ENCODE assay signal across 8 cellular contexts in genomic region chr16:4477966-4478365, GRCh38. TPM values are rescaled to one million over a fixed set of nuclear protein-coding genes. Genes with fewer than 3 reads are reported as not detected.
DNase-seq lines count a peak whose midpoint lies in the region; ATAC-seq and TF ChIP-seq lines count a peak whose summit lies in the region.

No MANE protein-coding gene starts in this region.

- peak; percentile 24 for DNase-seq in DMS53 treated with DMSO at 0.1 percent for 48 hours (lab: John Stamatoyannopoulos, UW; ENCODE audit: unreplicated experiment)
- peak; percentile 77 for DNase-seq in astrocyte of the hippocampus (ENCODE audit: low read depth, low spot score)
- no peak for DNase-seq in naive thymus-derived CD8-positive, alpha-beta T cell
- DNase-seq in sigmoid colon, result no peak

- no peak overlapping the region for H3K27ac ChIP-seq in sigmoid colon

- no peak for TF ChIP-seq POLR2A in sigmoid colon (IDR thresholded peaks at IDR 0.05)

- H3K9me3 Mint-ChIP-seq in naive thymus-derived CD8-positive, alpha-beta T cell, result peaks cover 0 to 2% (median 0%) of the 10 kb centered on the region in 9 donors

- no peaks in the 10 kb centered on the region for H3F3A ChIP-seq in Loucy (ENCODE audit: low read depth)

- peaks cover 28 to 71% (median 63%) of the 10 kb centered on the region in 4 donors for H3K4me1 Mint-ChIP-seq in naive thymus-derived CD8-positive, alpha-beta T cell

- WGBS in sigmoid colon, 2 donors, result 72 to 76% methylated on average over 2 of the region's 2 CpGs

- TF ChIP-seq CTCF in Loucy (conservative IDR thresholded peaks at IDR 0.05; ENCODE audit: low read length) (peak; percentile 30), sigmoid colon (IDR thresholded peaks at IDR 0.05) (peak in 1 of 4 experiments; percentile 8)

- H3K4me3 ChIP-seq in Loucy (ENCODE audit: low read length, poor library complexity, severe bottlenecking), result peak overlapping the region; percentile 81
- no peak overlapping the region for H3K4me3 ChIP-seq in sigmoid colon

- no peak overlapping the region for H2AFZ ChIP-seq in Loucy (ENCODE audit: low read length)

- H3K4me1 ChIP-seq in Loucy (ENCODE audit: insufficient read depth, low read length, poor library complexity, severe bottlenecking) (peaks cover 5% of the 10 kb centered on the region), sigmoid colon (peaks cover 0 to 48% (median 16%) of the 10 kb centered on the region in 4 donors)

- H3K9me3 ChIP-seq in Loucy (ENCODE audit: insufficient read depth, low read depth, low read length) (no peaks in the 10 kb centered on the region), sigmoid colon (no peaks in the 10 kb centered on the region)

- intact Hi-C loops in sigmoid colon (cut with DNase I), result no loop called here

- peaks cover 45% of the 10 kb centered on the region for H3K79me2 ChIP-seq in Loucy (ENCODE audit: insufficient read depth, low read length)

- no peak for TF ChIP-seq EP300 in sigmoid colon (IDR thresholded peaks at IDR 0.05)

- H3K36me3 Mint-ChIP-seq in naive thymus-derived CD8-positive, alpha-beta T cell, result peaks cover 0 to 25% (median 3%) of the 10 kb centered on the region in 3 donors

- H3K36me3 ChIP-seq in Loucy (ENCODE audit: insufficient read depth, low read length) (no peaks in the 10 kb centered on the region), sigmoid colon (no peaks in the 10 kb centered on the region)

- no peak for ATAC-seq in naive thymus-derived CD8-positive, alpha-beta T cell
- ATAC-seq in HG02759 (IDR thresholded peaks at IDR 0.05; ENCODE audit: unreplicated experiment), result no peak
- ATAC-seq in HG03378 (IDR thresholded peaks at IDR 0.05; ENCODE audit: unreplicated experiment), result no peak
- ATAC-seq in GM18517 (IDR thresholded peaks at IDR 0.05; ENCODE audit: unreplicated experiment), result no peak

- peak overlapping the region; percentile 85 to 97 (median 91) for H3K4me3 Mint-ChIP-seq in naive thymus-derived CD8-positive, alpha-beta T cell

- no peaks in the 10 kb centered on the region for H3K9me2 ChIP-seq in Loucy (replicated peaks; ENCODE audit: low read depth, low read length)

- no peak overlapping the region for H3K9ac ChIP-seq in Loucy (ENCODE audit: low read depth, low read length, poor library complexity, severe bottlenecking)

- no peaks in the 10 kb centered on the region for H3K27me3 ChIP-seq in Loucy (ENCODE audit: insufficient read depth, low read length, poor library complexity, severe bottlenecking)
- H3K27me3 ChIP-seq in sigmoid colon, result no peaks in the 10 kb centered on the region

- H3K27me3 Mint-ChIP-seq in naive thymus-derived CD8-positive, alpha-beta T cell, result no peaks in the 10 kb centered on the region

- H3K4me2 ChIP-seq in Loucy (ENCODE audit: low read depth, low read length, poor library complexity, severe bottlenecking), result peak overlapping the region; percentile 74

- H4K20me1 ChIP-seq in Loucy (ENCODE audit: insufficient read depth, low read length, poor library complexity, severe bottlenecking), result no peaks in the 10 kb centered on the region

- POLR2A ChIA-PET in naive thymus-derived CD8-positive, alpha-beta T cell (lab: Charles Lee), result interaction anchor here (0.7 to 10.5 kb wide), 8 partner anchors 10 to 146 kb away, joined by 3 to 324 read pairs (median 5); partner anchors contain the start of gene CDIP1

- peak overlapping the region; percentile 89 to 96 (median 94) for H3K27ac Mint-ChIP-seq in naive thymus-derived CD8-positive, alpha-beta T cell

RNA-seq across cellular contexts. Expression of gene HMOX2, which starts 1.8 kb away (rescaled TPM):
- total RNA-seq in naive thymus-derived CD8-positive, alpha-beta T cell, result 10 to 100 TPM; 64.3 to 71.9 TPM
- 100 to 1,000 TPM; 123 to 210 (median 145) TPM for polyA plus RNA-seq in naive thymus-derived CD8-positive, alpha-beta T cell
- total RNA-seq in sigmoid colon, result 10 to 100 TPM; 29.9 to 37.1 (median 32.0) TPM
- 10 to 100 TPM; 57.7 to 77.2 (median 62.1) TPM for polyA plus RNA-seq in sigmoid colon

RNA-seq across cellular contexts. Expression of gene NMRAL1, which starts 3.5 kb away (rescaled TPM):
- 10 to 100 TPM; 53.7 to 63.1 TPM for total RNA-seq in naive thymus-derived CD8-positive, alpha-beta T cell
- 10 to 100 TPM; 52.3 to 67.9 (median 62.9) TPM for polyA plus RNA-seq in naive thymus-derived CD8-positive, alpha-beta T cell
- total RNA-seq in sigmoid colon, result 10 to 100 TPM; 24.8 to 62.3 (median 47.0) TPM
- polyA plus RNA-seq in sigmoid colon, result 10 to 100 TPM; 29.4 to 52.7 (median 46.8) TPM

RNA-seq across cellular contexts. Expression of gene DNAJA3, which starts 52.3 kb away (rescaled TPM):
- 10 to 100 TPM; 70.6 to 71.3 TPM for total RNA-seq in naive thymus-derived CD8-positive, alpha-beta T cell
- polyA plus RNA-seq in naive thymus-derived CD8-positive, alpha-beta T cell, result 10 to 100 TPM; 43.4 to 64.8 (median 45.2) TPM
- total RNA-seq in sigmoid colon, result 10 to 100 TPM; 41.3 to 47.4 (median 44.4) TPM
- polyA plus RNA-seq in sigmoid colon, result 10 to 100 TPM; 28.2 to 53.3 (median 35.6) TPM

Comparison
In these comparisons a context has a peak if more than half of its experiments do, and no peak if none do; other contexts are left out.
1. DNase-seq: peak in DMS53 treated with DMSO at 0.1 percent for 48 hours (single experiment) and astrocyte of the hippocampus (single experiment); none in naive thymus-derived CD8-positive, alpha-beta T cell (0 of 10) and sigmoid colon (single experiment).